ENCODE assay signal across 8 cellular contexts in the genomic region with DNA sequence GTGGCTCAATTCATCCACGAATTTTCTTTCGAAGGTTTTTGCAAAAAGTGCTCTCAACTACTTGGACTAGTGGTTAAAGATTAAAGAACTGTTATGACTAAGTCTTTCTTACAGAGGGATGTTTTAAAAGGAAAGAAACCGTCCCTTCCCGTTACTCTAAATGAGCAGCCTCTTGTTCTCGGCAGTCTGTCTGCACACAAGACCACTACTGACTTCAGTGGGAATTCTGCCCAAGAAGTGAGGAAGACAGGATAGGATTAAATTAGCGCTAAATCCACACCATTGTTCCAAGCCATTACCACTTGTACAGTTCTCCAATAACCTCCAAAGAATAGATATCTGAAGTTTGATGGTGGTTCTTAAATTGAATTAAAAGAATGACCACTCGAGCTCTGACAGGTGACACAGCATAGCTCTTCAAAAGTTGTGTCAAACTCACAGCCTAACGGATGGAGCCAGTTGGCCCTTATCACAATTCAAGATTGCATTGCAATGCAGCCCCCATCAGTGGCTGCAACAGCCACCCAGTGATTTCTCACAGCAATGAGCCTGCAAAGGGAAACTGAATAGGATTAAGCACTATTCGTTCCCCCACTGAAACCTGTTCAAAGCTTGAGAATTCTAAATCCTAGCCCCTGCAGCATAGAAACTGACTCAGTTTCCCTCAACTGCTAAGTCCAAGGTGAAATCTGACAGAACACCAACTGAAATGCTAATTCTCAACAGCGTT. TPM values are rescaled to one million over a fixed set of nuclear protein-coding genes. Genes with fewer than 3 reads are reported as not detected.
DNase-seq lines count a peak whose midpoint lies in the region; ATAC-seq and TF ChIP-seq lines count a peak whose summit lies in the region.

No MANE protein-coding gene starts in this region.

- 37% methylated on average over 10 of the region's 10 CpGs for WGBS in heart right ventricle, 2 donors
- WGBS in gastroesophageal sphincter (ENCODE audit: low coverage in 1 of 2), 2 donors, result 39 to 52% methylated on average over 6 to 10 of the region's 10 CpGs
- 20% methylated on average over 10 of the region's 10 CpGs for WGBS in smooth muscle cell (ENCODE audit: low lambda C conversion rate)

- peaks cover 14% of the 10 kb centered on the region for H3F3A ChIP-seq in smooth muscle cell (ENCODE audit: low read depth)

- H3K36me3 ChIP-seq in heart right ventricle, result peaks cover 0 to 4% (median 0%) of the 10 kb centered on the region in 9 donors
- H3K36me3 ChIP-seq in gastroesophageal sphincter, result no peaks in the 10 kb centered on the region
- H3K36me3 ChIP-seq in smooth muscle cell (ENCODE audit: low read depth), result peaks cover 5% of the 10 kb centered on the region

- H3K27me3 Mint-ChIP-seq in T-cell, result no peaks in the 10 kb centered on the region

- peak overlapping the region; percentile 83 for H3K9ac ChIP-seq in smooth muscle cell (ENCODE audit: low read depth)

- H3K27ac ChIP-seq in heart right ventricle (peak overlapping the region in 7 of 10 donors; percentile 85 to 94 (median 91)), gastroesophageal sphincter (peak overlapping the region in 3 of 4 donors; percentile 49 to 90 (median 82)), smooth muscle cell (ENCODE audit: low read depth) (peak overlapping the region; percentile 73)

- no peak for TF ChIP-seq CTCF in heart right ventricle (IDR thresholded peaks at IDR 0.05)
- TF ChIP-seq CTCF in gastroesophageal sphincter (IDR thresholded peaks at IDR 0.05), result no peak
- no peak for TF ChIP-seq CTCF in smooth muscle cell (IDR thresholded peaks at IDR 0.05; ENCODE audit: borderline replicate concordance, insufficient read depth, poor library complexity, severe bottlenecking)

- ATAC-seq in heart right ventricle (no peak), left cardiac atrium (no peak), T-cell (replicated peaks in 1 of 4) (no peak), gastroesophageal sphincter (no peak), HG03159 (IDR thresholded peaks at IDR 0.05; ENCODE audit: unreplicated experiment) (no peak)

- peak overlapping the region; percentile 83 for H3K4me2 ChIP-seq in smooth muscle cell

- TF ChIP-seq EP300 in gastroesophageal sphincter (IDR thresholded peaks at IDR 0.05), result no peak

- H2AFZ ChIP-seq in smooth muscle cell (ENCODE audit: low read depth), result no peak overlapping the region

- H3K4me3 ChIP-seq in heart right ventricle, result peak overlapping the region in 9 of 10 donors; percentile 81 to 97 (median 92)
- peak overlapping the region; percentile 79 to 93 for H3K4me3 ChIP-seq in gastroesophageal sphincter
- peak overlapping the region; percentile 91 for H3K4me3 ChIP-seq in smooth muscle cell

- peak overlapping the region; percentile 77 to 82 for H3K27ac Mint-ChIP-seq in T-cell

- peaks cover 3% of the 10 kb centered on the region for H3K36me3 Mint-ChIP-seq in T-cell

- peaks cover 0 to 11% (median 9%) of the 10 kb centered on the region in 3 donors for H3K9me3 Mint-ChIP-seq in T-cell

- POLR2A ChIA-PET in T-cell (lab: Charles Lee), result interaction anchor here in 1 of 2 donors (0.6 kb wide), 1 partner anchor 17 kb away, joined by 4 read pairs; no protein-coding TSS in a partner anchor

- DNase-seq in heart right ventricle, result no peak
- no peak for DNase-seq in left cardiac atrium
- no peak for DNase-seq in T-cell
- DNase-seq in smooth muscle cell (lab: John Stamatoyannopoulos, UW; ENCODE audit: unreplicated experiment), result no peak
- DNase-seq in stimulated activated CD4-positive, alpha-beta T cell treated with anti-CD3 and anti-CD28 coated beads, Interleukin-12 subunit alpha, Interleukin-12 subunit beta, amount 100 ng/mL, for 4 hours, result no peak
- DNase-seq in stimulated activated CD8-positive, alpha-beta memory T cell treated with anti-CD3 and anti-CD28 coated beads, Interleukin-4, amount 100 ng/mL, for 48 hours, result no peak

- H3K4me1 Mint-ChIP-seq in T-cell, result peaks cover 21 to 28% (median 25%) of the 10 kb centered on the region in 3 donors

- H3K4me1 ChIP-seq in heart right ventricle, result peaks cover 0 to 36% (median 19%) of the 10 kb centered on the region in 9 donors
- H3K4me1 ChIP-seq in gastroesophageal sphincter, result peaks cover 0 to 29% (median 0%) of the 10 kb centered on the region in 3 donors
- H3K4me1 ChIP-seq in smooth muscle cell (ENCODE audit: low read depth), result peaks cover 19% of the 10 kb centered on the region

- TF ChIP-seq POLR2A in gastroesophageal sphincter (IDR thresholded peaks at IDR 0.05), result no peak

- CTCF ChIA-PET in T-cell (lab: Charles Lee), result interaction anchor here in 1 of 2 donors (0.6 to 1.4 kb wide), 2 partner anchors 473 to 567 kb away, joined by 4 to 6 read pairs; a partner anchor contains a TSS

- intact Hi-C loops in heart right ventricle (cut with DNase I), result loop anchor here in 6 of 10 donors (5.0 to 10.0 kb wide), 8 partner anchors 46 to 174 kb away; no protein-coding TSS in a partner anchor
- intact Hi-C loops in left cardiac atrium (cut with DNase I), result loop anchor here in 1 of 2 donors (5.0 kb wide), 1 partner anchor 174 kb away; no protein-coding TSS in a partner anchor

- peaks cover 7% of the 10 kb centered on the region for H4K20me1 ChIP-seq in smooth muscle cell (ENCODE audit: low read depth)

- H3K9me3 ChIP-seq in heart right ventricle (peaks cover 0 to 10% (median 3%) of the 10 kb centered on the region in 11 donors), gastroesophageal sphincter (peaks cover 0 to 6% (median 0%) of the 10 kb centered on the region in 3 donors), smooth muscle cell (replicated peaks; ENCODE audit: low read depth) (no peaks in the 10 kb centered on the region)

- peak overlapping the region; percentile 75 to 82 (median 82) for H3K4me3 Mint-ChIP-seq in T-cell

- H3K27me3 ChIP-seq in heart right ventricle (no peaks in the 10 kb centered on the region), gastroesophageal sphincter (no peaks in the 10 kb centered on the region), smooth muscle cell (ENCODE audit: low read depth) (no peaks in the 10 kb centered on the region)

- H3K79me2 ChIP-seq in smooth muscle cell (ENCODE audit: low read depth), result peaks cover 41% of the 10 kb centered on the region

RNA-seq across cellular contexts. Expression of a gene that starts 1.8 kb away (rescaled TPM):
- total RNA-seq in heart right ventricle (10 to 100 TPM; 46.1 to 98.6 (median 55.7) TPM), left cardiac atrium (100 to 1,000 TPM in 1 of 2 donors, 10 to 100 TPM in 1; 83.3 to 130 TPM), T-cell (10 to 100 TPM; 11.1 to 15.0 (median 13.6) TPM), gastroesophageal sphincter (100 to 1,000 TPM in 2 of 4 donors, 10 to 100 TPM in 2; 57.2 to 116 (median 85.2) TPM), smooth muscle cell (44.6 and 52.9 TPM in 2 replicates)
- polyA plus RNA-seq in heart right ventricle (10 to 100 TPM; 18.0 to 54.8 TPM), smooth muscle cell (40.2 and 44.2 TPM in 2 replicates)
